In genomic region chr10:124138883-124139348, GRCh38 we compare ENCODE assay signal across 2 cellular contexts.
TF ChIP-seq lines count a peak whose summit lies in the region.

No MANE protein-coding gene starts in this region.

TF ChIP-seq in liver, 16 proteins besides CTCF, POLR2A, EP300 and RAD21 (continued from another document):
- no peak for TF ChIP-seq ATF3 (IDR thresholded peaks at IDR 0.05)

TF ChIP-seq in HepG2, 621 proteins besides CTCF, POLR2A, EP300 and RAD21 (continued from another document):
- no peak for TF ChIP-seq GMEB1 (CRISPR knock-in tag; IDR thresholded peaks at IDR 0.05; ENCODE audit: borderline replicate concordance)
- TF ChIP-seq ZNF772 (CRISPR knock-in tag; IDR thresholded peaks at IDR 0.05) = no peak
